In genomic region chr1:232462200-232462599, GRCh38 we compare ENCODE assay signal across 1 cellular context.
TF ChIP-seq lines count a peak whose summit lies in the region.

No MANE protein-coding gene starts in this region.

TF ChIP-seq in HEK293, 187 proteins besides CTCF, POLR2A, EP300 and RAD21 (continued from another document and continues in another):
- TF ChIP-seq ZNF362 (tag by site-specific recombination; IDR thresholded peaks at IDR 0.05) (0 out of 2 replicates have a peak, but pooled peaks have one; percentile 48), OSR2 (tag by site-specific recombination; IDR thresholded peaks at IDR 0.05) (no peak), ZFP3 (tag by site-specific recombination; IDR thresholded peaks at IDR 0.05; ENCODE audit: low read depth) (no peak), ZNF24 (tag by site-specific recombination; IDR thresholded peaks at IDR 0.05) (peak; percentile 59), YY2 (tag by site-specific recombination; IDR thresholded peaks at IDR 0.05) (no peak), ZNF513 (tag by site-specific recombination; IDR thresholded peaks at IDR 0.05) (0 out of 2 replicates have a peak, but pooled peaks have one; percentile 11), ZNF704 (tag by site-specific recombination; IDR thresholded peaks at IDR 0.05) (no peak), ZNF449 (tag by site-specific recombination; IDR thresholded peaks at IDR 0.05) (no peak), MYNN (tag by site-specific recombination; IDR thresholded peaks at IDR 0.05; ENCODE audit: borderline replicate concordance) (no peak), ZBTB49 (tag by site-specific recombination; IDR thresholded peaks at IDR 0.05; ENCODE audit: low read depth) (no peak), ZSCAN30 (tag by site-specific recombination; IDR thresholded peaks at IDR 0.05) (no peak), ZNF433 (tag by site-specific recombination; IDR thresholded peaks at IDR 0.05; ENCODE audit: low read depth) (no peak), PATZ1 (tag by site-specific recombination; IDR thresholded peaks at IDR 0.05) (no peak), ZBTB48 (tag by site-specific recombination; IDR thresholded peaks at IDR 0.05) (no peak), ZNF580 (tag by site-specific recombination; IDR thresholded peaks at IDR 0.05) (no peak), KLF7 (tag by site-specific recombination; IDR thresholded peaks at IDR 0.05; ENCODE audit: borderline replicate concordance) (no peak), ZBTB26 (tag by site-specific recombination; optimal IDR thresholded peaks at IDR 0.05) (no peak), ZNF416 (tag by site-specific recombination; IDR thresholded peaks at IDR 0.05) (no peak), ZNF548 (tag by site-specific recombination; IDR thresholded peaks at IDR 0.05) (no peak), SP2 (tag by site-specific recombination; IDR thresholded peaks at IDR 0.05) (no peak), ZNF747 (tag by site-specific recombination; IDR thresholded peaks at IDR 0.05) (no peak), ATF2 (tag by site-specific recombination; IDR thresholded peaks at IDR 0.05; ENCODE audit: low read depth) (peak; percentile 73; the same call in 1 of the 2 replicates), ZNF624 (tag by site-specific recombination; IDR thresholded peaks at IDR 0.05) (no peak), SALL2 (tag by site-specific recombination; IDR thresholded peaks at IDR 0.05; ENCODE audit: borderline replicate concordance) (no peak), ZNF701 (tag by site-specific recombination; IDR thresholded peaks at IDR 0.05) (no peak), KLF16 (tag by site-specific recombination; IDR thresholded peaks at IDR 0.05) (0 out of 2 replicates have a peak, but pooled peaks have one; percentile 28), ZNF366 (tag by site-specific recombination; conservative IDR thresholded peaks at IDR 0.05) (peak; percentile 58), ZNF148 (tag by site-specific recombination; IDR thresholded peaks at IDR 0.05; ENCODE audit: borderline replicate concordance) (no peak), BCL11B (tag by site-specific recombination; IDR thresholded peaks at IDR 0.05; ENCODE audit: low read depth) (no peak), ZNF670 (tag by site-specific recombination; IDR thresholded peaks at IDR 0.05; ENCODE audit: low read depth) (no peak), ZNF473 (tag by site-specific recombination; IDR thresholded peaks at IDR 0.05) (no peak), ZXDB (tag by site-specific recombination; IDR thresholded peaks at IDR 0.05) (no peak), ZBTB20 (tag by site-specific recombination; IDR thresholded peaks at IDR 0.05) (no peak), ZNF354C (tag by site-specific recombination; IDR thresholded peaks at IDR 0.05; ENCODE audit: borderline replicate concordance, low read depth) (no peak), ZNF549 (tag by site-specific recombination; IDR thresholded peaks at IDR 0.05) (no peak), ZNF132 (tag by site-specific recombination; IDR thresholded peaks at IDR 0.05; ENCODE audit: borderline replicate concordance) (no peak), ZNF311 (tag by site-specific recombination; IDR thresholded peaks at IDR 0.05; ENCODE audit: borderline replicate concordance) (no peak), SETDB1 (IDR thresholded peaks at IDR 0.05; ENCODE audit: insufficient read length, low read length) (no peak), INSM2 (tag by site-specific recombination; IDR thresholded peaks at IDR 0.05) (no peak), ZNF600 (tag by site-specific recombination; IDR thresholded peaks at IDR 0.05) (no peak), ZNF140 (tag by site-specific recombination; IDR thresholded peaks at IDR 0.05) (no peak), ZBTB8A (tag by site-specific recombination; IDR thresholded peaks at IDR 0.05) (0 out of 2 replicates have a peak, but pooled peaks have one; percentile 12), GLIS2 (tag by site-specific recombination; IDR thresholded peaks at IDR 0.05) (0 out of 2 replicates have a peak, but pooled peaks have one; percentile 14), ZNF239 (tag by site-specific recombination; IDR thresholded peaks at IDR 0.05) (no peak)
